ENCODE assay signal across 33 cellular contexts in genomic region chr9:81022177-81022576, GRCh38.
DNase-seq lines count a peak whose midpoint lies in the region; ATAC-seq and TF ChIP-seq lines count a peak whose summit lies in the region.
"Had no signal": no experiment of that assay in that cellular context is flagged by ENCODE, and none has a peak within 500 bp of the region (broad histone marks: within the 10 kb centered on the region; RNA-seq: fewer than 3 reads in every experiment).

No MANE protein-coding gene starts in this region.

- ATAC-seq in HG02973 (IDR thresholded peaks at IDR 0.05; ENCODE audit: unreplicated experiment): no peak
- ATAC-seq: stimulated activated naive B cell treated with anti-CD40 and anti-IgM and Interleukin-4, amounts not matched to agents 10 μg/mL and 1 μg/mL and 100 μg/mL, for 72 hours; T-cell; upper lobe of right lung; WTC11 had no signal

- no peaks in the 10 kb centered on the region for H3K27me3 Mint-ChIP-seq in T-helper 2 cell treated with Interferon-gamma antibody and Interleukin-4, amounts not matched to agents 5 μg/mL and 100 μg/mL, for 36 hours (ENCODE audit: low read depth)
- no peaks in the 10 kb centered on the region for H3K27me3 Mint-ChIP-seq in endodermal cell (ENCODE audit: insufficient read depth)
- H3K27me3 Mint-ChIP-seq: activated CD4-positive, alpha-beta T cell treated with anti-CD3 and anti-CD28 coated beads, Interleukin-2, amount 10 ng/mL, durations not matched to agents 24 days and 14 days; T-cell had no signal

- H3K36me3 ChIP-seq in endodermal cell (ENCODE audit: control insufficient read depth, insufficient read depth, low read length): no peaks in the 10 kb centered on the region
- H3K36me3 ChIP-seq: breast epithelium, ovary, suprapubic skin, upper lobe of right lung had no signal

- peak; percentile 30 for DNase-seq in NCI-H2171 treated with DMSO at 0.1 percent for 48 hours (lab: John Stamatoyannopoulos, UW)
- no peak for DNase-seq in NCI-H2171 (lab: John Stamatoyannopoulos, UW)
- peak; percentile 20 for DNase-seq in choroid plexus epithelial cell (ENCODE audit: low read depth)
- DNase-seq in middle frontal gyrus (ENCODE audit: extremely low spot score, low spot score): peak; percentile 6
- no peak for DNase-seq in T-helper 2 cell treated with Interferon-gamma antibody and Interleukin-4, amounts not matched to agents 5 μg/mL and 100 μg/mL, for 36 hours (ENCODE audit: low spot score)
- no peak for DNase-seq in endodermal cell
- DNase-seq in DMS 273 treated with DMSO at 0.1 percent for 48 hours (lab: John Stamatoyannopoulos, UW): no peak
- DNase-seq: 8988T; activated CD4-positive, alpha-beta T cell treated with anti-CD3 and anti-CD28 coated beads, Interleukin-2, amount 10 ng/mL, durations not matched to agents 24 days and 14 days; activated CD8-positive, alpha-beta memory T cell treated with anti-CD3 and anti-CD28 coated beads for 24 hours; activated naive CD4-positive, alpha-beta T cell treated with anti-CD3 and anti-CD28 coated beads, Interleukin-2, amount 50 U/mL, for 16 hours; activated T-cell treated with anti-CD3 and anti-CD28 coated beads for 4 hours; amniotic stem cell; Calu3; DMS79 treated with DMSO at 0.1 percent for 48 hours; GM23248; head of caudate nucleus; midbrain; NCI-H1417 treated with DMSO at 0.1 percent for 48 hours; NCI-H2081 treated with DMSO at 0.1 percent for 48 hours; NCI-H510A treated with DMSO at 0.1 percent for 48 hours; ovary; stimulated activated naive B cell treated with anti-CD40 and anti-IgM and Interleukin-4, amounts not matched to agents 10 μg/mL and 1 μg/mL and 100 μg/mL, for 72 hours; T-cell; upper lobe of right lung had no signal

- peaks cover 4% of the 10 kb centered on the region for H3K9me3 ChIP-seq in endodermal cell (ENCODE audit: control insufficient read depth, low read length)
- H3K9me3 ChIP-seq: breast epithelium, ovary, suprapubic skin, upper lobe of right lung had no signal

- H3K9me3 Mint-ChIP-seq in T-helper 2 cell treated with Interferon-gamma antibody and Interleukin-4, amounts not matched to agents 5 μg/mL and 100 μg/mL, for 36 hours: no peaks in the 10 kb centered on the region
- peaks cover 8% of the 10 kb centered on the region for H3K9me3 Mint-ChIP-seq in endodermal cell
- H3K9me3 Mint-ChIP-seq: activated CD4-positive, alpha-beta T cell treated with anti-CD3 and anti-CD28 coated beads, Interleukin-2, amount 10 ng/mL, durations not matched to agents 24 days and 14 days; nephron; stimulated activated naive B cell treated with anti-CD40 and anti-IgM and Interleukin-4, amounts not matched to agents 10 μg/mL and 1 μg/mL and 100 μg/mL, for 72 hours; WTC11 had no signal

- H3K4me1 ChIP-seq in endodermal cell (ENCODE audit: control insufficient read depth, insufficient read depth, low read length): no peaks in the 10 kb centered on the region
- H3K4me1 ChIP-seq: breast epithelium, suprapubic skin, upper lobe of right lung had no signal

- H3K4me3 ChIP-seq in choroid plexus epithelial cell (ENCODE audit: low read depth, low read length) (no peak overlapping the region), endodermal cell (ENCODE audit: low read length) (no peak overlapping the region)
- H3K4me3 ChIP-seq: breast epithelium, GM23248, ovary, skin epidermis, suprapubic skin, upper lobe of right lung had no signal

- no peaks in the 10 kb centered on the region for H3K36me3 Mint-ChIP-seq in T-helper 2 cell treated with Interferon-gamma antibody and Interleukin-4, amounts not matched to agents 5 μg/mL and 100 μg/mL, for 36 hours (ENCODE audit: low read depth)
- H3K36me3 Mint-ChIP-seq in endodermal cell (ENCODE audit: low read depth): peaks cover 16% of the 10 kb centered on the region
- H3K36me3 Mint-ChIP-seq: stimulated activated naive B cell treated with anti-CD40 and anti-IgM and Interleukin-4, amounts not matched to agents 10 μg/mL and 1 μg/mL and 100 μg/mL, for 72 hours; T-cell; WTC11 had no signal

- WGBS in endodermal cell (ENCODE audit: insufficient coverage in 1 of 2, insufficient read length in 1 of 2), 2 experiments: 62 to 91% methylated on average over 2 to 3 of the region's 3 CpGs

- no peaks in the 10 kb centered on the region for H3K4me1 Mint-ChIP-seq in T-helper 2 cell treated with Interferon-gamma antibody and Interleukin-4, amounts not matched to agents 5 μg/mL and 100 μg/mL, for 36 hours (ENCODE audit: low read depth)
- H3K4me1 Mint-ChIP-seq in endodermal cell: peaks cover 13% of the 10 kb centered on the region
- H3K4me1 Mint-ChIP-seq: activated CD4-positive, alpha-beta T cell treated with anti-CD3 and anti-CD28 coated beads, Interleukin-2, amount 10 ng/mL, durations not matched to agents 24 days and 14 days; nephron; stimulated activated naive B cell treated with anti-CD40 and anti-IgM and Interleukin-4, amounts not matched to agents 10 μg/mL and 1 μg/mL and 100 μg/mL, for 72 hours; T-cell had no signal

- H3K27ac ChIP-seq in endodermal cell (ENCODE audit: low read depth, low read length): no peak overlapping the region
- H3K27ac ChIP-seq: breast epithelium, GM23248, KMS-11, ovary, skin epidermis, suprapubic skin, upper lobe of right lung had no signal

- TF ChIP-seq CTCF in choroid plexus epithelial cell (conservative IDR thresholded peaks at IDR 0.05; ENCODE audit: low read depth, low read length) (no peak), endodermal cell (conservative IDR thresholded peaks at IDR 0.05) (no peak)

- no peak overlapping the region for H3K27ac Mint-ChIP-seq in T-helper 2 cell treated with Interferon-gamma antibody and Interleukin-4, amounts not matched to agents 5 μg/mL and 100 μg/mL, for 36 hours
- H3K27ac Mint-ChIP-seq in endodermal cell: no peak overlapping the region
- H3K27ac Mint-ChIP-seq: activated CD4-positive, alpha-beta T cell treated with anti-CD3 and anti-CD28 coated beads, Interleukin-2, amount 10 ng/mL, durations not matched to agents 24 days and 14 days; activated T-helper 2 cell treated with anti-CD3 and anti-CD28 coated beads, Interferon-gamma antibody, Interleukin-2, Interleukin-4, amounts not matched to agents 10 μg/mL and 5 μg/mL and 100 μg/mL, durations not matched to agents 14 hours and 24 hours and 36 hours; nephron; stimulated activated naive B cell treated with anti-CD40 and anti-IgM and Interleukin-4, amounts not matched to agents 10 μg/mL and 1 μg/mL and 100 μg/mL, for 72 hours; T-cell; WTC11 had no signal

- no peak overlapping the region for H3K9ac ChIP-seq in endodermal cell (ENCODE audit: extremely low read depth, low read length, poor library complexity, severe bottlenecking)
- H3K9ac ChIP-seq: GM23248, KMS-11 had no signal

- H3K27me3 ChIP-seq in endodermal cell (ENCODE audit: control insufficient read depth, insufficient read depth, low read length, poor library complexity, severe bottlenecking): no peaks in the 10 kb centered on the region
- H3K27me3 ChIP-seq: breast epithelium, ovary, suprapubic skin, upper lobe of right lung had no signal

- H3K4me3 Mint-ChIP-seq in T-helper 2 cell treated with Interferon-gamma antibody and Interleukin-4, amounts not matched to agents 5 μg/mL and 100 μg/mL, for 36 hours: no peak overlapping the region
- H3K4me3 Mint-ChIP-seq in endodermal cell: no peak overlapping the region
- H3K4me3 Mint-ChIP-seq: activated CD4-positive, alpha-beta T cell treated with anti-CD3 and anti-CD28 coated beads, Interleukin-2, amount 10 ng/mL, durations not matched to agents 24 days and 14 days; nephron; stimulated activated naive B cell treated with anti-CD40 and anti-IgM and Interleukin-4, amounts not matched to agents 10 μg/mL and 1 μg/mL and 100 μg/mL, for 72 hours; T-cell; WTC11 had no signal

Comparison
In these comparisons a context has a peak if more than half of its experiments do, and no peak if none do; other contexts are left out.
1. DNase-seq: peak in NCI-H2171 treated with DMSO at 0.1 percent for 48 hours (single experiment), choroid plexus epithelial cell (single experiment) and middle frontal gyrus (single experiment); none in NCI-H2171 (single experiment), T-helper 2 cell treated with Interferon-gamma antibody and Interleukin-4, amounts not matched to agents 5 μg/mL and 100 μg/mL, for 36 hours (single experiment), endodermal cell (single experiment) and DMS 273 treated with DMSO at 0.1 percent for 48 hours (single experiment).